29 cellular contexts compared by ENCODE assay signal in genomic region chr4:98775672-98776071, GRCh38.
"Had no signal": no experiment of that assay in that cellular context is flagged by ENCODE, and none has a peak within 500 bp of the region (broad histone marks: within the 10 kb centered on the region; RNA-seq: fewer than 3 reads in every experiment).

No MANE protein-coding gene starts in this region.

- H3K36me3 Mint-ChIP-seq: stimulated activated effector memory CD8-positive, alpha-beta T cell treated with anti-CD3 and anti-CD28 coated beads, Interleukin-12 subunit alpha, Interleukin-12 subunit beta, amount 100 ng/mL, for 72 hours; stimulated activated memory B cell treated with anti-CD40 and anti-IgM and Interleukin-4, amounts not matched to agents 10 μg/mL and 1 μg/mL and 100 μg/mL, for 72 hours; stimulated activated naive B cell treated with anti-CD40 and anti-IgM and Interleukin-4, amounts not matched to agents 10 μg/mL and 1 μg/mL and 100 μg/mL, for 72 hours; type B pancreatic cell had no signal

- DNase-seq: stimulated activated CD4-positive, alpha-beta T cell treated with anti-CD3 and anti-CD28 coated beads, Interleukin-2, amount 100 ng/mL, for 48 hours; stimulated activated CD4-positive, alpha-beta T cell treated with anti-CD3 and anti-CD28 coated beads, Interleukin-4, amount 100 ng/mL, for 1 hour; stimulated activated CD4-positive, alpha-beta T cell treated with anti-CD3 and anti-CD28 coated beads, Interleukin-4, amount 100 ng/mL, for 24 hours; stimulated activated CD4-positive, alpha-beta T cell treated with anti-CD3 and anti-CD28 coated beads, Interleukin-4, amount 100 ng/mL, for 4 hours; stimulated activated CD8-positive, alpha-beta memory T cell treated with anti-CD3 and anti-CD28 coated beads, Interleukin-4, amount 100 ng/mL, for 48 hours; stimulated activated naive B cell treated with anti-CD40 and anti-IgM and Interleukin-4, amounts not matched to agents 10 μg/mL and 1 μg/mL and 100 μg/mL, for 72 hours; stimulated activated naive CD4-positive, alpha-beta T cell; stimulated activated naive CD4-positive, alpha-beta T cell treated with Interleukin-2 at 50 U/mL for 16 hours; stimulated activated naive CD8-positive, alpha-beta T cell treated with anti-CD3 and anti-CD28 coated beads, Interleukin-15, amount 100 ng/mL, for 72 hours; stimulated activated naive CD8-positive, alpha-beta T cell treated with anti-CD3 and anti-CD28 coated beads, Interleukin-15, Interleukin-2, amounts not matched to agents 100 U/mL and 50 U/mL, for 24 hours; stomach; substantia nigra; testis; thyroid gland; tibial artery; transverse colon; trophoblast cell; upper lobe of left lung; upper lobe of right lung; uterus had no signal

- H3K9me3 Mint-ChIP-seq: stimulated activated effector memory CD8-positive, alpha-beta T cell treated with anti-CD3 and anti-CD28 coated beads, Interleukin-12 subunit alpha, Interleukin-12 subunit beta, amount 100 ng/mL, for 72 hours; stimulated activated memory B cell treated with anti-CD40 and anti-IgM and Interleukin-4, amounts not matched to agents 10 μg/mL and 1 μg/mL and 100 μg/mL, for 72 hours; stimulated activated naive B cell treated with anti-CD40 and anti-IgM and Interleukin-4, amounts not matched to agents 10 μg/mL and 1 μg/mL and 100 μg/mL, for 72 hours; type B pancreatic cell had no signal

- H3K27ac ChIP-seq: stomach, suprapubic skin, testis, thoracic aorta, thyroid gland, tibial artery, tibial nerve, transverse colon, upper lobe of left lung, upper lobe of right lung, uterus, vagina had no signal

- H3K27ac Mint-ChIP-seq: stimulated activated effector memory CD8-positive, alpha-beta T cell treated with anti-CD3 and anti-CD28 coated beads, Interleukin-12 subunit alpha, Interleukin-12 subunit beta, amount 100 ng/mL, for 72 hours; stimulated activated memory B cell treated with anti-CD40 and anti-IgM and Interleukin-4, amounts not matched to agents 10 μg/mL and 1 μg/mL and 100 μg/mL, for 72 hours; stimulated activated naive B cell treated with anti-CD40 and anti-IgM and Interleukin-4, amounts not matched to agents 10 μg/mL and 1 μg/mL and 100 μg/mL, for 72 hours; stimulated activated naive CD8-positive, alpha-beta T cell treated with anti-CD3 and anti-CD28 coated beads, Interleukin-15, amount 100 ng/mL, for 72 hours; stimulated activated naive CD8-positive, alpha-beta T cell treated with anti-CD3 and anti-CD28 coated beads, Interleukin-15, Interleukin-2, amounts not matched to agents 100 ng/mL and 50 ng/mL, for 24 hours; type B pancreatic cell had no signal

- H3K4me1 Mint-ChIP-seq: stimulated activated effector memory CD8-positive, alpha-beta T cell treated with anti-CD3 and anti-CD28 coated beads, Interleukin-12 subunit alpha, Interleukin-12 subunit beta, amount 100 ng/mL, for 72 hours; stimulated activated memory B cell treated with anti-CD40 and anti-IgM and Interleukin-4, amounts not matched to agents 10 μg/mL and 1 μg/mL and 100 μg/mL, for 72 hours; stimulated activated naive CD8-positive, alpha-beta T cell treated with anti-CD3 and anti-CD28 coated beads, Interleukin-15, amount 100 ng/mL, for 72 hours had no signal

- H3K27me3 ChIP-seq: stomach, suprapubic skin, testis, thyroid gland, tibial artery, tibial nerve, transverse colon, upper lobe of left lung, upper lobe of right lung, uterus, vagina had no signal

- H3K4me3 Mint-ChIP-seq: stimulated activated effector memory CD8-positive, alpha-beta T cell treated with anti-CD3 and anti-CD28 coated beads, Interleukin-12 subunit alpha, Interleukin-12 subunit beta, amount 100 ng/mL, for 72 hours; stimulated activated memory B cell treated with anti-CD40 and anti-IgM and Interleukin-4, amounts not matched to agents 10 μg/mL and 1 μg/mL and 100 μg/mL, for 72 hours; stimulated activated naive B cell treated with anti-CD40 and anti-IgM and Interleukin-4, amounts not matched to agents 10 μg/mL and 1 μg/mL and 100 μg/mL, for 72 hours; stimulated activated naive CD8-positive, alpha-beta T cell treated with anti-CD3 and anti-CD28 coated beads, Interleukin-15, amount 100 ng/mL, for 72 hours; stimulated activated naive CD8-positive, alpha-beta T cell treated with anti-CD3 and anti-CD28 coated beads, Interleukin-15, Interleukin-2, amounts not matched to agents 100 ng/mL and 50 ng/mL, for 24 hours; type B pancreatic cell had no signal

- H3K4me3 ChIP-seq: stomach, suprapubic skin, testis, thoracic aorta, thyroid gland, tibial artery, tibial nerve, transverse colon, upper lobe of left lung, upper lobe of right lung, uterus, vagina had no signal

- H3K27me3 Mint-ChIP-seq: stimulated activated naive CD8-positive, alpha-beta T cell treated with anti-CD3 and anti-CD28 coated beads, Interleukin-15, amount 100 ng/mL, for 72 hours; stimulated activated naive CD8-positive, alpha-beta T cell treated with anti-CD3 and anti-CD28 coated beads, Interleukin-15, Interleukin-2, amounts not matched to agents 100 ng/mL and 50 ng/mL, for 24 hours; type B pancreatic cell had no signal

- H3K4me1 ChIP-seq: stomach, suprapubic skin, thyroid gland, tibial artery, tibial nerve, upper lobe of left lung, upper lobe of right lung, uterus, vagina had no signal

- H3K36me3 ChIP-seq: stomach, suprapubic skin, thoracic aorta, thyroid gland, tibial artery, tibial nerve, transverse colon, upper lobe of left lung, upper lobe of right lung, uterus, vagina had no signal

- FAIRE-seq: urothelium cell line had no signal

- H3K9me3 ChIP-seq: stomach, suprapubic skin, testis, thoracic aorta, thyroid gland, tibial artery, tibial nerve, transverse colon, upper lobe of left lung, upper lobe of right lung, uterus, vagina had no signal

- ATAC-seq: stimulated activated effector memory CD8-positive, alpha-beta T cell treated with anti-CD3 and anti-CD28 coated beads, Interleukin-12 subunit alpha, Interleukin-12 subunit beta, amount 100 ng/mL, for 72 hours; stimulated activated memory B cell treated with anti-CD40 and anti-IgM and Interleukin-4, amounts not matched to agents 10 μg/mL and 1 μg/mL and 100 μg/mL, for 72 hours; stimulated activated naive B cell treated with anti-CD40 and anti-IgM and Interleukin-4, amounts not matched to agents 10 μg/mL and 1 μg/mL and 100 μg/mL, for 72 hours; stimulated activated naive CD8-positive, alpha-beta T cell treated with anti-CD3 and anti-CD28 coated beads, Interleukin-15, amount 100 ng/mL, for 72 hours; stimulated activated naive CD8-positive, alpha-beta T cell treated with anti-CD3 and anti-CD28 coated beads, Interleukin-15, Interleukin-2, amounts not matched to agents 100 U/mL and 50 U/mL, for 24 hours; upper lobe of right lung had no signal
